Comparison of ENCODE assay signal across 8 cellular contexts in the genomic region with DNA sequence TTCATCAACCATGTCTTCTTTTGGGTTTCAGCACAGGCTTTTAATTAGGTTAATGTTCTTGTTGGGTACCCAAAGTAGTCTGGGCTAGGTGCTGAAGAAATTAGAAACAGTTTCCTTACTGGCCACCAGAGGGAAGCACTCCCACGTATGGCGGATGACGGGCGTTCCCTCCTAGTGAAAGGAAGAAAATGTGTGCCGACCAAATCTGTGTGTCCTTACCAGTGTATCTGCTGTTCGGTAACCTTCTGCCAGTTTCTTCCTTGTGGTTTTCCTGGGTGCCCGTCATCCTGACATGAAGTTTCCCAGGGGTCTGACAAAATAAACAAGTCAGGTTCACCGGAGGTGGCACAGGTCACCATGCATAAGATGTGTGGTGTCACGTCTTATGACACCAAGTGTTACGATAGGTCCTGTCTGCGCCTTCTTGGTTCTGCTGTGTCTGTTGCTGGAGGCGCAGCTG. TPM values are rescaled to one million over a fixed set of nuclear protein-coding genes. Genes with fewer than 3 reads are reported as not detected.
DNase-seq lines count a peak whose midpoint lies in the region; ATAC-seq and TF ChIP-seq lines count a peak whose summit lies in the region.

No MANE protein-coding gene starts in this region.

- peak; percentile 78 for TF ChIP-seq CTCF in psoas muscle (IDR thresholded peaks at IDR 0.05)

- intact Hi-C loops in psoas muscle (cut with DNase I) = loop anchor here in 1 of 2 donors (5.0 kb wide), 1 partner anchor 61 kb away; no protein-coding TSS in a partner anchor

- H3K36me3 ChIP-seq in psoas muscle (ENCODE audit: insufficient read depth in 1 of 2, low read depth in 1 of 2) = peaks cover 3 to 100% of the 10 kb centered on the region in 2 donors

- DNase-seq in SIG-M5 treated with dmso at 0.1 percent for 504 hours (lab: John Stamatoyannopoulos, UW; ENCODE audit: unreplicated experiment) = peak; percentile 78
- no peak for DNase-seq in SIG-M5 (lab: John Stamatoyannopoulos, UW)
- peak; percentile 65 for DNase-seq in LoVo (ENCODE audit: low spot score)
- peak; percentile 56 for DNase-seq in SK-N-DZ (ENCODE audit: low spot score)
- DNase-seq in activated naive CD4-positive, alpha-beta T cell treated with Interleukin-2 at 50 U/mL for 16 hours = peak; percentile 51
- DNase-seq in glomerular visceral epithelial cell (ENCODE audit: extremely low spot score) = peak; percentile 65
- peak in 1 of 2 donors; percentile 61 for DNase-seq in psoas muscle

- no peaks in the 10 kb centered on the region for H3K9me3 ChIP-seq in psoas muscle

- 37 to 48% (median 41%) methylated on average over 12 of the region's 12 CpGs for WGBS in psoas muscle, 3 donors

- ATAC-seq in psoas muscle = peak; percentile 68 to 89 (median 77)
- no peak for ATAC-seq in HG02571 (IDR thresholded peaks at IDR 0.05; ENCODE audit: unreplicated experiment)

- no peaks in the 10 kb centered on the region for H3K4me1 ChIP-seq in psoas muscle

- H3K27ac ChIP-seq in psoas muscle = no peak overlapping the region

- no peaks in the 10 kb centered on the region for H3K27me3 ChIP-seq in psoas muscle (ENCODE audit: insufficient read depth in 3 of 3, low read length in 2 of 3)

- H3K4me3 ChIP-seq in psoas muscle = no peak overlapping the region

RNA-seq across cellular contexts. Expression of a gene that starts 6.0 kb away (rescaled TPM):
- polyA plus RNA-seq in SK-N-DZ (2014; cell fraction: cytosol; rRNA removed) = not detected in 2 replicates
- not detected in 2 replicates for polyA plus RNA-seq in SK-N-DZ (2014; cell fraction: nucleus; rRNA removed)
- total RNA-seq in psoas muscle = not detected
- polyA plus RNA-seq in psoas muscle = under 1 TPM in 1 of 3 donors, not detected in 2; 0.06 TPM

RNA-seq across cellular contexts. Expression of a gene that starts 45.0 kb away (rescaled TPM):
- polyA plus RNA-seq in SK-N-DZ (2014; cell fraction: cytosol; rRNA removed) = 4.6 and 7.1 TPM in 2 replicates
- 6.8 and 11.1 TPM in 2 replicates for polyA plus RNA-seq in SK-N-DZ (2014; cell fraction: nucleus; rRNA removed)
- 1 to 10 TPM; 3.1 to 7.5 (median 5.6) TPM for total RNA-seq in psoas muscle
- polyA plus RNA-seq in psoas muscle = 1 to 10 TPM; 3.3 to 5.3 (median 3.4) TPM
